Comparison of ENCODE assay signal across 9 cellular contexts in the genomic region with DNA sequence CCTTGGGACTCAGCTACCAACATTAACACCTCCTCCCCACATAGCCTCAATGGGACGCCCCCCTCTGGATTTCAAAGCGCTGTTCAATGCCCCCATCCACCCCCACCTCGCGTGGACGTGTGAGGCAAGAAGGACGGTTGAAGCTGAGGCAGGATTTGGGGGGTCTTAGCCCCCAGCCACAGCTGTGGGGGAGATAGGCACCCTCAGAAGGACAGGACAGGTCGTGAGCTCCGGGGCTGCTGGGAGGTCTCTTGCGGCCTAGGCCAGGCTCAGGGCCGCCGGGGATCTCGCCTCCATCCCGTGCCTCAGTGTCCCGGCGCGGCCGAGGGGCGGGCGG. TPM values are rescaled to one million over a fixed set of nuclear protein-coding genes. Genes with fewer than 3 reads are reported as not detected.
DNase-seq lines count a peak whose midpoint lies in the region; ATAC-seq and TF ChIP-seq lines count a peak whose summit lies in the region.
"Had no signal": no experiment of that assay in that cellular context is flagged by ENCODE, and none has a peak within 500 bp of the region (broad histone marks: within the 10 kb centered on the region; RNA-seq: fewer than 3 reads in every experiment).

No MANE protein-coding gene starts in this region.

- H3K27ac Mint-ChIP-seq in Caco-2 (ENCODE audit: unreplicated experiment) = no peak overlapping the region

- peak overlapping the region; percentile 69 for H3K4me3 ChIP-seq in Caco-2 (ENCODE audit: low read depth, low read length)
- peak overlapping the region; percentile 78; the same call in 1 of the 2 replicates for H3K4me3 ChIP-seq in PC-9
- peak overlapping the region; percentile 56 for H3K4me3 ChIP-seq in esophagus (ENCODE audit: low read depth in 1 of 2, low read length in 2 of 2)
- peak overlapping the region; percentile 70 for H3K4me3 ChIP-seq in psoas muscle

- H3K4me1 ChIP-seq in Caco-2 = no peaks in the 10 kb centered on the region
- no peaks in the 10 kb centered on the region for H3K4me1 ChIP-seq in PC-9 (replicated peaks; ENCODE audit: insufficient read depth)
- H3K4me1 ChIP-seq in esophagus (ENCODE audit: control insufficient read depth in 2 of 2, insufficient read depth in 2 of 2, low read length in 1 of 2) = no peaks in the 10 kb centered on the region
- peaks cover 4% of the 10 kb centered on the region for H3K4me1 ChIP-seq in psoas muscle

- H3K27me3 ChIP-seq in Caco-2 (replicated peaks; ENCODE audit: control insufficient read depth, insufficient read depth, low read length) = no peaks in the 10 kb centered on the region
- H3K27me3 ChIP-seq in PC-9 (ENCODE audit: insufficient read depth, low read depth) = peaks cover 26% of the 10 kb centered on the region; the same call in 1 of the 2 replicates
- no peaks in the 10 kb centered on the region for H3K27me3 ChIP-seq in esophagus (ENCODE audit: control insufficient read depth in 1 of 2, insufficient read depth in 2 of 2, low read length in 2 of 2)
- no peaks in the 10 kb centered on the region for H3K27me3 ChIP-seq in psoas muscle (ENCODE audit: insufficient read depth in 3 of 3, low read length in 2 of 3)

- DNase-seq in Caco-2 (no peak), PC-9 (no peak), psoas muscle (no peak), GM10248 (ENCODE audit: extremely low spot score) (no peak), NCI-H187 treated with DMSO at 0.1 percent for 48 hours (lab: John Stamatoyannopoulos, UW) (no peak), NCI-H510A treated with DMSO at 0.1 percent for 48 hours (lab: John Stamatoyannopoulos, UW) (no peak), NCI-H1436 treated with DMSO at 0.1 percent for 48 hours (lab: John Stamatoyannopoulos, UW) (no peak)

- no peaks in the 10 kb centered on the region for H3K36me3 Mint-ChIP-seq in Caco-2 (ENCODE audit: insufficient read depth, unreplicated experiment)

- H2AFZ ChIP-seq in PC-9 = no peak overlapping the region

- POLR2A ChIA-PET in Caco-2 (lab: Charles Lee) = interaction anchor here (1.2 to 1.3 kb wide), 2 partner anchors 23 to 35 kb away, joined by 6 to 9 read pairs; a partner anchor contains a TSS
- POLR2A ChIA-PET in PC-9 (lab: Charles Lee; ENCODE audit: unreplicated experiment) = interaction anchor here (0.5 to 0.6 kb wide), 2 partner anchors 35 to 981 kb away, joined by 3 to 4 read pairs; a partner anchor contains a TSS
- POLR2A ChIA-PET in GM10248 (lab: Yijun Ruan, JAX) = interaction anchor here (1.2 to 1.8 kb wide), 3 partner anchors 19 to 35 kb away, joined by 3 to 13 read pairs (median 4); a partner anchor contains a TSS

- H3K27ac ChIP-seq in PC-9 (no peak overlapping the region), esophagus (ENCODE audit: low read depth in 2 of 2, low read length in 1 of 2) (peak overlapping the region in 1 of 2 donors; percentile 82), psoas muscle (peak overlapping the region; percentile 61)
- H3K27ac ChIP-seq: epithelial cell of prostate had no signal

- H3K9me2 ChIP-seq in PC-9 (ENCODE audit: insufficient read depth) = no peaks in the 10 kb centered on the region

- H3K9me3 ChIP-seq in Caco-2 = no peaks in the 10 kb centered on the region
- H3K9me3 ChIP-seq in PC-9 (ENCODE audit: insufficient read depth, low read depth) = no peaks in the 10 kb centered on the region
- no peaks in the 10 kb centered on the region for H3K9me3 ChIP-seq in esophagus (ENCODE audit: control insufficient read depth in 2 of 2, insufficient read depth in 1 of 2, low read depth in 1 of 2, low read length in 1 of 2)
- no peaks in the 10 kb centered on the region for H3K9me3 ChIP-seq in psoas muscle

- no TSS peak for BruUV-seq in Caco-2 (replicated peaks; lab: Mats Ljungman, UMichigan)
- no TSS peak for BruUV-seq in PC-9 (replicated peaks; lab: Mats Ljungman, UMichigan)

- H3K36me3 ChIP-seq in Caco-2 (ENCODE audit: control insufficient read depth, insufficient read depth, low read length) = no peaks in the 10 kb centered on the region
- no peaks in the 10 kb centered on the region for H3K36me3 ChIP-seq in PC-9 (ENCODE audit: low read depth)
- H3K36me3 ChIP-seq in esophagus (ENCODE audit: control insufficient read depth in 2 of 2, insufficient read depth in 2 of 2, low read length in 1 of 2) = no peaks in the 10 kb centered on the region
- no peaks in the 10 kb centered on the region for H3K36me3 ChIP-seq in psoas muscle (ENCODE audit: insufficient read depth in 1 of 2, low read depth in 1 of 2)

- peak overlapping the region; percentile 97 for H3K4me3 Mint-ChIP-seq in Caco-2 (ENCODE audit: unreplicated experiment)

- H4K20me1 ChIP-seq in PC-9 (ENCODE audit: insufficient read depth) = no peaks in the 10 kb centered on the region

- H3K4me2 ChIP-seq in PC-9 = peak overlapping the region; percentile 99; the same call in 1 of the 2 replicates

- CTCF ChIA-PET in Caco-2 (lab: Charles Lee) = interaction anchor here (0.6 to 2.9 kb wide), 19 partner anchors 9 to 290 kb away, joined by 3 to 63 read pairs (median 5); a partner anchor contains a TSS
- CTCF ChIA-PET in PC-9 (lab: Charles Lee) = interaction anchor here (0.6 to 1.6 kb wide), 10 partner anchors 8 to 288 kb away, joined by 3 to 15 read pairs (median 4); a partner anchor contains a TSS
- CTCF ChIA-PET in GM10248 (lab: Yijun Ruan, JAX) = interaction anchor here (0.6 to 18.4 kb wide), 41 partner anchors 9 to 279 kb away, joined by 3 to 442 read pairs (median 5); a partner anchor contains a TSS

- TF ChIP-seq CTCF in Caco-2 (IDR thresholded peaks at IDR 0.05; ENCODE audit: insufficient read depth in 1 of 2, low read depth in 1 of 2, low read length in 1 of 2, severe bottlenecking in 1 of 2, unreplicated experiment in 1 of 2) = no peak
- TF ChIP-seq CTCF in PC-9 (conservative IDR thresholded peaks at IDR 0.05) = no peak
- TF ChIP-seq CTCF in psoas muscle (IDR thresholded peaks at IDR 0.05) = no peak
- no peak for TF ChIP-seq CTCF in GM10248 (IDR thresholded peaks at IDR 0.05; ENCODE audit: control extremely low read depth, extremely low read depth, low read depth, missing control alignments)

- no peaks in the 10 kb centered on the region for H3K9me3 Mint-ChIP-seq in Caco-2 (ENCODE audit: unreplicated experiment)

- intact Hi-C loops in Caco-2 (cut with micrococcal nuclease; ENCODE audit: unreplicated experiment) (loop anchor here (1.0 kb wide), 1 partner anchor 156 kb away; no protein-coding TSS in a partner anchor), PC-9 (cut with micrococcal nuclease; ENCODE audit: unreplicated experiment) (no loop called here), psoas muscle (cut with DNase I) (loop anchor here in 1 of 2 donors (2.0 to 10.0 kb wide), 2 partner anchors 18 to 330 kb away; a partner anchor contains a TSS)

- peaks cover 16% of the 10 kb centered on the region for H3F3A ChIP-seq in PC-9 (ENCODE audit: insufficient read depth, low read depth)

- H3K79me2 ChIP-seq in PC-9 (ENCODE audit: low read depth) = no peaks in the 10 kb centered on the region

- peaks cover 6% of the 10 kb centered on the region for H3K4me1 Mint-ChIP-seq in Caco-2 (ENCODE audit: low read depth, unreplicated experiment)

- 2 to 10% methylated on average over 12 to 19 of the region's 19 CpGs for WGBS in esophagus, 2 donors
- 4 to 7% (median 6%) methylated on average over 13 to 19 of the region's 19 CpGs for WGBS in psoas muscle, 3 donors

- no peak for ATAC-seq in psoas muscle

- no peaks in the 10 kb centered on the region for H3K27me3 Mint-ChIP-seq in Caco-2 (ENCODE audit: insufficient read depth, unreplicated experiment)

RNA-seq across cellular contexts. Expression of a gene that starts 8.3 kb away (rescaled TPM):
- not detected in 2 replicates for total RNA-seq in Caco-2 (2022)
- total RNA-seq in PC-9 (2021) = not detected in 2 replicates
- not detected for polyA plus RNA-seq in esophagus
- not detected for total RNA-seq in psoas muscle
- not detected for polyA plus RNA-seq in psoas muscle

RNA-seq across cellular contexts. Expression of a gene that starts 23.0 kb away (rescaled TPM):
- total RNA-seq in Caco-2 (2022) = 63.8 and 67.2 TPM in 2 replicates
- 53.4 and 67.3 TPM in 2 replicates for total RNA-seq in PC-9 (2021)
- 10 to 100 TPM; 31.4 to 41.2 TPM for polyA plus RNA-seq in esophagus
- total RNA-seq in psoas muscle = 10 to 100 TPM; 29.0 to 35.7 (median 31.5) TPM
- 10 to 100 TPM; 22.9 to 36.8 (median 34.0) TPM for polyA plus RNA-seq in psoas muscle

RNA-seq across cellular contexts. Expression of a gene that starts 35.5 kb away (rescaled TPM):
- total RNA-seq in Caco-2 (2022) = 78.1 and 83.3 TPM in 2 replicates
- 72.9 and 118 TPM in 2 replicates for total RNA-seq in PC-9 (2021)
- 10 to 100 TPM; 21.6 to 22.3 TPM for polyA plus RNA-seq in esophagus
- 10 to 100 TPM; 39.0 to 48.0 (median 45.4) TPM for total RNA-seq in psoas muscle
- 10 to 100 TPM; 10.2 to 16.2 (median 15.1) TPM for polyA plus RNA-seq in psoas muscle

RNA-seq across cellular contexts. Expression of a gene that starts 45.0 kb away (rescaled TPM):
- 56.3 and 59.8 TPM in 2 replicates for total RNA-seq in Caco-2 (2022)
- total RNA-seq in PC-9 (2021) = 67.2 and 82.5 TPM in 2 replicates
- polyA plus RNA-seq in esophagus = 10 to 100 TPM; 41.8 to 75.0 TPM
- 10 to 100 TPM; 43.1 to 51.4 (median 44.5) TPM for total RNA-seq in psoas muscle
- polyA plus RNA-seq in psoas muscle = 10 to 100 TPM; 34.6 to 68.9 (median 65.0) TPM

RNA-seq across cellular contexts. Expression of a gene that starts 49.1 kb away (rescaled TPM):
- total RNA-seq in Caco-2 (2022) (251 and 264 TPM in 2 replicates), PC-9 (2021) (291 and 303 TPM in 2 replicates), psoas muscle (100 to 1,000 TPM; 239 to 282 (median 266) TPM)
- polyA plus RNA-seq in esophagus (100 to 1,000 TPM; 612 to 762 TPM), psoas muscle (100 to 1,000 TPM; 406 to 603 (median 474) TPM)
